ENCODE assay signal across 8 cellular contexts in the genomic region with DNA sequence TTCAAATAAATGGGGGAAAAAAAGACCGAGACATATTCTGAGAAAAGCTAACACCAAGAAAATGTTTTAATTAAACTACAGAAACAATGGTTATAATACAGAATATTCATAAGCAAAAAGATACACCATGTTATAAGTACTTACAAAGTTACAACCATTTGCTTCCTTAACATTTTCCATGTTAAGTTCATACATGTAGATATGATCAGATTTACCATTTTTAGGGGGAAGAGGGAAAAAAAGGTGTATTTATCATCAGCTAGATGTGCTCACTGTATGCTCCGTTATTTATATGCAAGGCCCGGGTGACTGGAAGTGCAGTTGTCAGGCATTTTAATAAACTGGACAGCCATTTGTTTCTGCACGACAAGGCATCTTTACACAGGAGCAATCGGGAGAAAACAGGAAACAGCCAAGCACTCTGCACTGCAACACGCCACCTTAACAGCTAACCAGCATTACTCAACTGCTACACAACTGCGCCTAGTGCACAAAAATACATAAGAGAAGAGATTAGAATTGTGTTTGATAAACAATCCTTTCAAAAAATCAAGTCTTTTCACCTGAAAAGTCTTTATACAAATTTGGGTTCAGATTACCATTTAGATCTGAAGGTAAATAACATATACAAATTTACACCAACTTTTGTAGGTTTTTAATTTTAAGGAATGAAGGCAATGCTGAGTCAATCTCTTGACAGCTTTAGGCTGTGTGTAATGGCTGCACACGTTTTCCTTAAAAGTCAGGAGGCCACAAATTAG. TPM values are rescaled to one million over a fixed set of nuclear protein-coding genes. Genes with fewer than 3 reads are reported as not detected.
DNase-seq lines count a peak whose midpoint lies in the region; ATAC-seq, FAIRE-seq and TF ChIP-seq lines count a peak whose summit lies in the region.

No MANE protein-coding gene starts in this region.

- H3K36me3 ChIP-seq in Panc1 (ENCODE audit: control insufficient read depth, insufficient read depth, low read length) (peaks cover 42% of the 10 kb centered on the region), endothelial cell of umbilical vein (ENCODE audit: control insufficient read depth in 2 of 2, extremely low read depth in 1 of 2, insufficient read depth in 2 of 2, low read length in 2 of 2) (peaks cover 8 to 33% of the 10 kb centered on the region in 2 experiments)

- CTCF ChIA-PET in Panc1 (lab: Charles Lee) (no interaction called here), endothelial cell of umbilical vein (lab: Charles Lee) (interaction anchor here (0.8 to 1.4 kb wide), 3 partner anchors 10 to 176 kb away, joined by 3 to 6 read pairs (median 3); no protein-coding TSS in a partner anchor)

- H3K79me2 ChIP-seq in endothelial cell of umbilical vein (ENCODE audit: control insufficient read depth, insufficient read depth, low read length): peaks cover 68% of the 10 kb centered on the region

- no TSS peak for BruUV-seq in Panc1 (replicated peaks; lab: Mats Ljungman, UMichigan)
- BruUV-seq in endothelial cell of umbilical vein (replicated peaks; lab: Mats Ljungman, UMichigan): no TSS peak

- ATAC-seq in Panc1: no peak

- peak overlapping the region; percentile 97 for H3K9ac ChIP-seq in endothelial cell of umbilical vein (replicated peaks; ENCODE audit: extremely low read depth, insufficient read depth, low read length)

- H3K27ac ChIP-seq in Panc1 (ENCODE audit: low read length) (peak overlapping the region; percentile 98), endothelial cell of umbilical vein (ENCODE audit: insufficient read depth, low read depth, low read length) (peak overlapping the region; percentile 83)

- H3K27me3 ChIP-seq in Panc1 (ENCODE audit: control insufficient read depth, insufficient read depth, low read length): no peaks in the 10 kb centered on the region
- H3K27me3 ChIP-seq in endothelial cell of umbilical vein (ENCODE audit: control insufficient read depth in 2 of 2, insufficient read depth in 2 of 2, low read length in 2 of 2): no peaks in the 10 kb centered on the region

- dilution Hi-C loops in endothelial cell of umbilical vein (cut with MboI; ENCODE audit: extremely low pct_ligation_motif_present, low sequenced_read_pairs): no loop called here

- POLR2A ChIA-PET in Panc1 (lab: Charles Lee) (interaction anchor here (0.5 to 0.8 kb wide), 2 partner anchors 265 to 1314 kb away, joined by 9 to 18 read pairs; no protein-coding TSS in a partner anchor), endothelial cell of umbilical vein (lab: Charles Lee) (no interaction called here)

- no peaks in the 10 kb centered on the region for H3K9me1 ChIP-seq in endothelial cell of umbilical vein (replicated peaks; ENCODE audit: control insufficient read depth, extremely low read depth, insufficient read depth, low read length)

- DNase-seq in DMS53 (lab: John Stamatoyannopoulos, UW): peak; percentile 44
- no peak for DNase-seq in DMS53 treated with DMSO at 0.1 percent for 48 hours (lab: John Stamatoyannopoulos, UW; ENCODE audit: unreplicated experiment)
- DNase-seq in Panc1 (ENCODE audit: low read depth, low spot score): no peak
- DNase-seq in endothelial cell of umbilical vein (ENCODE audit: low read depth, low spot score): peak; percentile 77
- no peak for DNase-seq in retinal pigment epithelial cell (ENCODE audit: low read depth)
- DNase-seq in NCI-H2029 (lab: John Stamatoyannopoulos, UW): no peak
- DNase-seq in activated gamma-delta T cell treated with Interleukin-2 at 50 U/mL for 16 hours: no peak
- DNase-seq in kidney glomerular epithelial cell (lab: John Stamatoyannopoulos, UW): no peak

- in situ Hi-C loops in Panc1 (cut with HindIII; ENCODE audit: low pct_unique_long_range_greater_than_20kb, low sequenced_read_pairs): no loop called here

- intact Hi-C loops in Panc1 (cut with micrococcal nuclease; ENCODE audit: unreplicated experiment): no loop called here
- intact Hi-C loops in endothelial cell of umbilical vein (cut with micrococcal nuclease): no loop called here

- H3K9me3 ChIP-seq in Panc1 (ENCODE audit: control insufficient read depth, insufficient read depth, low read depth, low read length): no peaks in the 10 kb centered on the region
- no peaks in the 10 kb centered on the region for H3K9me3 ChIP-seq in endothelial cell of umbilical vein (replicated peaks; ENCODE audit: control insufficient read depth, insufficient read depth, low read length)

- H3K4me2 ChIP-seq in endothelial cell of umbilical vein (ENCODE audit: insufficient read depth, low read length): peak overlapping the region; percentile 99

- H3K4me3 ChIP-seq in Panc1 (ENCODE audit: low read depth in 2 of 2, low read length in 2 of 2) (peak overlapping the region; percentile 96 to 97), endothelial cell of umbilical vein (replicated peaks in 1 of 3; ENCODE audit: insufficient read depth in 1 of 3, low read depth in 1 of 3, low read length in 3 of 3) (peak overlapping the region; percentile 65 to 92 (median 90)), retinal pigment epithelial cell (ENCODE audit: low read length) (peak overlapping the region; percentile 85)

- TF ChIP-seq CTCF in Panc1 (IDR thresholded peaks at IDR 0.05) (no peak), endothelial cell of umbilical vein (IDR thresholded peaks at IDR 0.05; ENCODE audit: extremely low read depth in 1 of 2, insufficient read depth in 1 of 2, low read depth in 1 of 2, low read length in 2 of 2) (no peak), retinal pigment epithelial cell (conservative IDR thresholded peaks at IDR 0.05; ENCODE audit: low read depth, low read length) (no peak)

- H3K4me1 ChIP-seq in Panc1 (ENCODE audit: control insufficient read depth, insufficient read depth, low read length) (peaks cover 32% of the 10 kb centered on the region), endothelial cell of umbilical vein (ENCODE audit: control insufficient read depth, extremely low read depth, insufficient read depth, low read length) (peaks cover 32% of the 10 kb centered on the region)

- no peak overlapping the region for H2AFZ ChIP-seq in endothelial cell of umbilical vein (ENCODE audit: low read depth, low read length)

- peak; percentile 81 for FAIRE-seq in endothelial cell of umbilical vein (lab: Jason Lieb, UNC)

- no peak for TF ChIP-seq POLR2A in endothelial cell of umbilical vein (IDR thresholded peaks at IDR 0.05; ENCODE audit: low read depth, low read length)

- peaks cover 6% of the 10 kb centered on the region for H4K20me1 ChIP-seq in endothelial cell of umbilical vein (replicated peaks; ENCODE audit: control insufficient read depth, extremely low read depth, insufficient read depth, low read length)

RNA-seq across cellular contexts. Expression of a gene that starts 2.9 kb away (rescaled TPM):
- total RNA-seq in Panc1 (2021; ENCODE audit: unreplicated experiment): 436 TPM
- 358 TPM for polyA plus RNA-seq in Panc1 (2012; ENCODE audit: insufficient read length)
- total RNA-seq in endothelial cell of umbilical vein: 303 and 307 TPM in 2 replicates
- polyA plus RNA-seq in endothelial cell of umbilical vein: 283 and 380 TPM in 2 replicates
- 151 and 197 TPM in 2 replicates for polyA plus RNA-seq in endothelial cell of umbilical vein (2011; cell fraction: cytosol; rRNA removed)
- 453 and 593 TPM in 2 replicates for polyA plus RNA-seq in endothelial cell of umbilical vein (2011; cell fraction: nucleus; rRNA removed)
- 179 and 283 TPM in 2 replicates for polyA plus RNA-seq in endothelial cell of umbilical vein (2012)
- polyA minus RNA-seq in endothelial cell of umbilical vein: 190 and 266 TPM in 2 replicates
- polyA minus RNA-seq in endothelial cell of umbilical vein (2011; cell fraction: cytosol; rRNA and poly(A)+ RNA removed): 372 TPM
- polyA minus RNA-seq in endothelial cell of umbilical vein (2011; cell fraction: nucleus; rRNA and poly(A)+ RNA removed): 199 and 376 TPM in 2 replicates

RNA-seq across cellular contexts. Expression of a gene that starts 3.7 kb away (rescaled TPM):
- 42.3 TPM for total RNA-seq in Panc1 (2021; ENCODE audit: unreplicated experiment)
- polyA plus RNA-seq in Panc1 (2012; ENCODE audit: insufficient read length): 15.3 TPM
- total RNA-seq in endothelial cell of umbilical vein: 27.1 and 35.2 TPM in 2 replicates
- 23.5 and 24.7 TPM in 2 replicates for polyA plus RNA-seq in endothelial cell of umbilical vein
- polyA plus RNA-seq in endothelial cell of umbilical vein (2011; cell fraction: cytosol; rRNA removed): 17.7 and 21.3 TPM in 2 replicates
- polyA plus RNA-seq in endothelial cell of umbilical vein (2011; cell fraction: nucleus; rRNA removed): 33.5 and 34.9 TPM in 2 replicates
- 22.1 and 30.1 TPM in 2 replicates for polyA plus RNA-seq in endothelial cell of umbilical vein (2012)
- 38.9 and 44.6 TPM in 2 replicates for polyA minus RNA-seq in endothelial cell of umbilical vein
- 13.7 TPM for polyA minus RNA-seq in endothelial cell of umbilical vein (2011; cell fraction: cytosol; rRNA and poly(A)+ RNA removed)
- polyA minus RNA-seq in endothelial cell of umbilical vein (2011; cell fraction: nucleus; rRNA and poly(A)+ RNA removed): 29.3 and 33.5 TPM in 2 replicates

RNA-seq across cellular contexts. Expression of a gene that starts 7.6 kb away (rescaled TPM):
- total RNA-seq in Panc1 (2021; ENCODE audit: unreplicated experiment) (42.8 TPM), endothelial cell of umbilical vein (19.5 and 20.0 TPM in 2 replicates)
- polyA plus RNA-seq in Panc1 (2012; ENCODE audit: insufficient read length): 28.6 TPM
- 28.9 and 33.4 TPM in 2 replicates for polyA plus RNA-seq in endothelial cell of umbilical vein
- polyA plus RNA-seq in endothelial cell of umbilical vein (2011; cell fraction: cytosol; rRNA removed): 23.8 and 31.3 TPM in 2 replicates
- 26.1 and 28.9 TPM in 2 replicates for polyA plus RNA-seq in endothelial cell of umbilical vein (2011; cell fraction: nucleus; rRNA removed)
- polyA plus RNA-seq in endothelial cell of umbilical vein (2012): 25.7 and 30.1 TPM in 2 replicates
- 11.6 and 30.1 TPM in 2 replicates for polyA minus RNA-seq in endothelial cell of umbilical vein
- 12.3 TPM for polyA minus RNA-seq in endothelial cell of umbilical vein (2011; cell fraction: cytosol; rRNA and poly(A)+ RNA removed)
- 10.6 and 11.6 TPM in 2 replicates for polyA minus RNA-seq in endothelial cell of umbilical vein (2011; cell fraction: nucleus; rRNA and poly(A)+ RNA removed)

RNA-seq across cellular contexts. Expression of a gene that starts 7.9 kb away (rescaled TPM):
- total RNA-seq in Panc1 (2021; ENCODE audit: unreplicated experiment) (60.0 TPM), endothelial cell of umbilical vein (36.6 and 41.6 TPM in 2 replicates)
- polyA plus RNA-seq in Panc1 (2012; ENCODE audit: insufficient read length): 54.8 TPM
- polyA plus RNA-seq in endothelial cell of umbilical vein: 18.4 and 19.8 TPM in 2 replicates
- 15.0 and 16.0 TPM in 2 replicates for polyA plus RNA-seq in endothelial cell of umbilical vein (2011; cell fraction: cytosol; rRNA removed)
- polyA plus RNA-seq in endothelial cell of umbilical vein (2011; cell fraction: nucleus; rRNA removed): 19.2 and 25.9 TPM in 2 replicates
- polyA plus RNA-seq in endothelial cell of umbilical vein (2012): 35.8 and 40.0 TPM in 2 replicates
- polyA minus RNA-seq in endothelial cell of umbilical vein: 7.2 and 14.3 TPM in 2 replicates
- polyA minus RNA-seq in endothelial cell of umbilical vein (2011; cell fraction: cytosol; rRNA and poly(A)+ RNA removed): 16.6 TPM
- 7.3 and 13.0 TPM in 2 replicates for polyA minus RNA-seq in endothelial cell of umbilical vein (2011; cell fraction: nucleus; rRNA and poly(A)+ RNA removed)

RNA-seq across cellular contexts. Expression of a gene that starts 23.5 kb away (rescaled TPM):
- total RNA-seq in Panc1 (2021; ENCODE audit: unreplicated experiment): 77.9 TPM
- polyA plus RNA-seq in Panc1 (2012; ENCODE audit: insufficient read length): 88.4 TPM
- total RNA-seq in endothelial cell of umbilical vein: 85.5 and 95.8 TPM in 2 replicates
- 42.0 and 49.5 TPM in 2 replicates for polyA plus RNA-seq in endothelial cell of umbilical vein
- 61.8 and 71.7 TPM in 2 replicates for polyA plus RNA-seq in endothelial cell of umbilical vein (2011; cell fraction: cytosol; rRNA removed)
- 26.0 and 27.2 TPM in 2 replicates for polyA plus RNA-seq in endothelial cell of umbilical vein (2011; cell fraction: nucleus; rRNA removed)
- polyA plus RNA-seq in endothelial cell of umbilical vein (2012): 110 and 134 TPM in 2 replicates
- polyA minus RNA-seq in endothelial cell of umbilical vein: 57.2 and 57.4 TPM in 2 replicates
- polyA minus RNA-seq in endothelial cell of umbilical vein (2011; cell fraction: cytosol; rRNA and poly(A)+ RNA removed): 8.2 TPM
- 10.1 and 10.8 TPM in 2 replicates for polyA minus RNA-seq in endothelial cell of umbilical vein (2011; cell fraction: nucleus; rRNA and poly(A)+ RNA removed)

Comparison
In these comparisons a context has a peak if more than half of its experiments do, and no peak if none do; other contexts are left out.
1. DNase-seq: peak in DMS53 (single experiment) and endothelial cell of umbilical vein (single experiment); none in DMS53 treated with DMSO at 0.1 percent for 48 hours (single experiment), Panc1 (single experiment), retinal pigment epithelial cell (single experiment), NCI-H2029 (single experiment), activated gamma-delta T cell treated with Interleukin-2 at 50 U/mL for 16 hours (single experiment) and kidney glomerular epithelial cell (single experiment).
2. Peak in every context shown above with its lines, with median percentiles within 50 percentile points of each other: H3K4me3 ChIP-seq.